In genomic region chr5:856531-857425, GRCh38 we compare ENCODE assay signal across 1 cellular context.
TF ChIP-seq lines count a peak whose summit lies in the region.

No MANE protein-coding gene starts in this region.

TF ChIP-seq in HEK293, 187 proteins besides CTCF, POLR2A, EP300 and RAD21 (continues in another document):
- TF ChIP-seq ZNF571 (tag by site-specific recombination; IDR thresholded peaks at IDR 0.05) (0 out of 2 replicates have a peak, but pooled peaks have one; percentile 6), ZFP69B (tag by site-specific recombination; IDR thresholded peaks at IDR 0.05) (0 out of 2 replicates have a peak, but pooled peaks have one; percentile 28), ZNF10 (tag by site-specific recombination; IDR thresholded peaks at IDR 0.05) (no peak), HIC1 (tag by site-specific recombination; IDR thresholded peaks at IDR 0.05) (no peak), ZNF280C (tag by site-specific recombination; IDR thresholded peaks at IDR 0.05) (peak; percentile 52; the same call in 1 of the 2 replicates), ZNF664 (tag by site-specific recombination; IDR thresholded peaks at IDR 0.05) (no peak), ZNF239 (tag by site-specific recombination; IDR thresholded peaks at IDR 0.05) (peak; percentile 55; the same call in 1 of the 2 replicates), YY2 (tag by site-specific recombination; IDR thresholded peaks at IDR 0.05) (no peak), ZFHX2 (tag by site-specific recombination; conservative IDR thresholded peaks at IDR 0.05) (peak; percentile 99), ZNF530 (tag by site-specific recombination; IDR thresholded peaks at IDR 0.05; ENCODE audit: low read depth) (no peak), ZNF48 (tag by site-specific recombination; IDR thresholded peaks at IDR 0.05) (no peak), PBX3 (CRISPR knock-in tag; IDR thresholded peaks at IDR 0.05) (no peak), RBAK (tag by site-specific recombination; IDR thresholded peaks at IDR 0.05) (no peak), ZSCAN23 (tag by site-specific recombination; IDR thresholded peaks at IDR 0.05) (no peak), ZNF513 (tag by site-specific recombination; IDR thresholded peaks at IDR 0.05) (no peak), ZNF768 (tag by site-specific recombination; IDR thresholded peaks at IDR 0.05) (no peak), KLF16 (tag by site-specific recombination; IDR thresholded peaks at IDR 0.05) (no peak), ZNF16 (tag by site-specific recombination; IDR thresholded peaks at IDR 0.05; ENCODE audit: low read depth) (no peak; the same call in 1 of the 2 replicates), ZNF561 (tag by site-specific recombination; IDR thresholded peaks at IDR 0.05; ENCODE audit: borderline replicate concordance) (no peak), TRIM28 (IDR thresholded peaks at IDR 0.05; ENCODE audit: borderline replicate concordance, low read length) (no peak), SETDB1 (IDR thresholded peaks at IDR 0.05; ENCODE audit: insufficient read length, low read length) (no peak), ZNF660 (tag by site-specific recombination; IDR thresholded peaks at IDR 0.05) (no peak), ZBTB26 (tag by site-specific recombination; optimal IDR thresholded peaks at IDR 0.05) (peak; percentile 13), ZNF548 (tag by site-specific recombination; IDR thresholded peaks at IDR 0.05) (no peak), ZNF26 (tag by site-specific recombination; IDR thresholded peaks at IDR 0.05) (no peak), REPIN1 (tag by site-specific recombination; IDR thresholded peaks at IDR 0.05; ENCODE audit: low read depth) (no peak), ZBTB48 (tag by site-specific recombination; IDR thresholded peaks at IDR 0.05) (peak; percentile 44; the same call in 1 of the 2 replicates), ZNF335 (tag by site-specific recombination; conservative IDR thresholded peaks at IDR 0.05) (no peak), ELK4 (IDR thresholded peaks at IDR 0.05; ENCODE audit: borderline replicate concordance, low read depth, low read length) (no peak), ZEB2 (tag by site-specific recombination; IDR thresholded peaks at IDR 0.05) (no peak), ZNF398 (tag by site-specific recombination; IDR thresholded peaks at IDR 0.05) (no peak), ZNF223 (tag by site-specific recombination; IDR thresholded peaks at IDR 0.05) (no peak), ZNF626 (tag by site-specific recombination; IDR thresholded peaks at IDR 0.05) (no peak), ZXDB (tag by site-specific recombination; IDR thresholded peaks at IDR 0.05) (no peak), ZNF140 (tag by site-specific recombination; IDR thresholded peaks at IDR 0.05) (no peak), ZNF24 (tag by site-specific recombination; IDR thresholded peaks at IDR 0.05) (no peak), ZNF423 (tag by site-specific recombination; IDR thresholded peaks at IDR 0.05) (no peak), SP7 (tag by site-specific recombination; IDR thresholded peaks at IDR 0.05) (no peak), ZNF426 (tag by site-specific recombination; IDR thresholded peaks at IDR 0.05) (no peak), ZNF555 (tag by site-specific recombination; conservative IDR thresholded peaks at IDR 0.05) (no peak), ZNF341 (tag by site-specific recombination; IDR thresholded peaks at IDR 0.05; ENCODE audit: low read depth) (no peak), ZSCAN18 (tag by site-specific recombination; IDR thresholded peaks at IDR 0.05) (0 out of 2 replicates have a peak, but pooled peaks have one; percentile 22), ZNF146 (tag by site-specific recombination; IDR thresholded peaks at IDR 0.05) (no peak), ZBTB17 (tag by site-specific recombination; IDR thresholded peaks at IDR 0.05) (no peak), ZNF658 (tag by site-specific recombination; IDR thresholded peaks at IDR 0.05) (no peak; the same call in 1 of the 2 replicates), ZNF645 (tag by site-specific recombination; IDR thresholded peaks at IDR 0.05) (no peak), ZSCAN5A (tag by site-specific recombination; IDR thresholded peaks at IDR 0.05) (0 out of 2 replicates have a peak, but pooled peaks have one; percentile 26), SCRT1 (tag by site-specific recombination; IDR thresholded peaks at IDR 0.05; ENCODE audit: borderline replicate concordance) (peak; percentile 28; the same call in 1 of the 2 replicates), ZNF514 (tag by site-specific recombination; IDR thresholded peaks at IDR 0.05) (no peak), ZNF670 (tag by site-specific recombination; IDR thresholded peaks at IDR 0.05; ENCODE audit: low read depth) (no peak; the same call in 1 of the 2 replicates), ZNF777 (tag by site-specific recombination; IDR thresholded peaks at IDR 0.05; ENCODE audit: borderline replicate concordance) (no peak)
